Comparison of ENCODE assay signal across 15 cellular contexts in the genomic region with DNA sequence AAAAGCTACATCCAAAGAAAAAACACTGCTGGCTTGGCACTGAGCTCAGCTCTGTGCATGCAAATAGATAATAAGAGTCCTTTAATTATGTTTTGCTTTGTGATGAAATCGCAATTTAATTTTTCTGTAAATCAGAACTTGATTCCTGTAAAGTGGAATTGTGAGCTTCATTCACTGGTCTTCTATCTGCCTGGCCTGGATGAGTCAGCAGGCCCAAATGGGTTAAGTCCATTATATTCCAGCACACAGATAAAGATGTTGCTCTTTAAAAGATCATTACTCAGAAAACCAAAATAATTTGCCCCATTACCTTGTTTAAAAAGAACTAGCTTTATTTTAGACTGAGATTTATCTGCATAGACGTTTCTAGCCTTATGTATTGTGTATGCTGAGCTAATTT.
"Had no signal": no experiment of that assay in that cellular context is flagged by ENCODE, and none has a peak within 500 bp of the region (broad histone marks: within the 10 kb centered on the region; RNA-seq: fewer than 3 reads in every experiment).

No MANE protein-coding gene starts in this region.

- H3K9me3 ChIP-seq: body of pancreas, spleen, testis, upper lobe of left lung had no signal

- H3K27ac ChIP-seq: body of pancreas, foreskin keratinocyte, hepatocyte, spleen, testis, upper lobe of left lung had no signal

- H3K27ac Mint-ChIP-seq: activated B cell treated with CpG ODN at 0.5 μM for 24 hours; activated CD4-positive, alpha-beta memory T cell treated with anti-CD3 and anti-CD28 coated beads, Interleukin-2, amount 10 ng/mL, durations not matched to agents 7 days and 5 days; activated CD8-positive, alpha-beta memory T cell treated with anti-CD3 and anti-CD28 coated beads, Interleukin-2, amount 10 ng/mL, durations not matched to agents 7 days and 5 days; activated naive CD8-positive, alpha-beta T cell; naive thymus-derived CD4-positive, alpha-beta T cell; stimulated activated memory B cell treated with anti-CD40 and anti-IgM and Interleukin-4, amounts not matched to agents 10 μg/mL and 1 μg/mL and 100 μg/mL, for 72 hours had no signal

- H3K4me3 ChIP-seq: body of pancreas, dorsolateral prefrontal cortex, hepatocyte, spleen, testis, upper lobe of left lung had no signal

- H3K9me3 Mint-ChIP-seq: activated B cell treated with CpG ODN at 0.5 μM for 24 hours; activated CD4-positive, alpha-beta memory T cell treated with anti-CD3 and anti-CD28 coated beads, Interleukin-2, amount 10 ng/mL, durations not matched to agents 7 days and 5 days; stimulated activated memory B cell treated with anti-CD40 and anti-IgM and Interleukin-4, amounts not matched to agents 10 μg/mL and 1 μg/mL and 100 μg/mL, for 72 hours had no signal

- H3K36me3 ChIP-seq: spleen, upper lobe of left lung had no signal

- DNase-seq: activated B cell treated with CpG ODN at 0.5 μM for 24 hours; activated CD4-positive, alpha-beta memory T cell treated with anti-CD3 and anti-CD28 coated beads, Interleukin-2, amount 10 ng/mL, durations not matched to agents 7 days and 5 days; activated CD4-positive, alpha-beta T cell treated with anti-CD3 and anti-CD28 coated beads for 4 hours; activated CD8-positive, alpha-beta memory T cell treated with anti-CD3 and anti-CD28 coated beads, Interleukin-2, amount 10 ng/mL, durations not matched to agents 7 days and 5 days; body of pancreas; foreskin keratinocyte; naive thymus-derived CD4-positive, alpha-beta T cell; spleen; stimulated activated CD4-positive, alpha-beta T cell treated with anti-CD3 and anti-CD28 coated beads, Interleukin-4, amount 100 ng/mL, for 4 hours; testis had no signal

- H3K4me1 ChIP-seq: body of pancreas, foreskin keratinocyte, spleen, testis, upper lobe of left lung had no signal

- H3K4me3 Mint-ChIP-seq: activated B cell treated with CpG ODN at 0.5 μM for 24 hours; activated CD4-positive, alpha-beta memory T cell treated with anti-CD3 and anti-CD28 coated beads, Interleukin-2, amount 10 ng/mL, durations not matched to agents 7 days and 5 days; activated CD8-positive, alpha-beta memory T cell treated with anti-CD3 and anti-CD28 coated beads, Interleukin-2, amount 10 ng/mL, durations not matched to agents 7 days and 5 days; activated naive CD8-positive, alpha-beta T cell; naive thymus-derived CD4-positive, alpha-beta T cell; stimulated activated memory B cell treated with anti-CD40 and anti-IgM and Interleukin-4, amounts not matched to agents 10 μg/mL and 1 μg/mL and 100 μg/mL, for 72 hours had no signal

- H3K27me3 ChIP-seq: body of pancreas, dorsolateral prefrontal cortex, foreskin keratinocyte, hepatocyte, testis, upper lobe of left lung had no signal

- H3K36me3 Mint-ChIP-seq: activated CD8-positive, alpha-beta memory T cell treated with anti-CD3 and anti-CD28 coated beads, Interleukin-2, amount 10 ng/mL, durations not matched to agents 7 days and 5 days; activated naive CD8-positive, alpha-beta T cell; naive thymus-derived CD4-positive, alpha-beta T cell; stimulated activated memory B cell treated with anti-CD40 and anti-IgM and Interleukin-4, amounts not matched to agents 10 μg/mL and 1 μg/mL and 100 μg/mL, for 72 hours had no signal

- H3K4me1 Mint-ChIP-seq: activated B cell treated with CpG ODN at 0.5 μM for 24 hours; activated CD4-positive, alpha-beta memory T cell treated with anti-CD3 and anti-CD28 coated beads, Interleukin-2, amount 10 ng/mL, durations not matched to agents 7 days and 5 days; activated CD8-positive, alpha-beta memory T cell treated with anti-CD3 and anti-CD28 coated beads, Interleukin-2, amount 10 ng/mL, durations not matched to agents 7 days and 5 days; stimulated activated memory B cell treated with anti-CD40 and anti-IgM and Interleukin-4, amounts not matched to agents 10 μg/mL and 1 μg/mL and 100 μg/mL, for 72 hours had no signal
